1 cellular context compared by ENCODE assay signal in the genomic region with DNA sequence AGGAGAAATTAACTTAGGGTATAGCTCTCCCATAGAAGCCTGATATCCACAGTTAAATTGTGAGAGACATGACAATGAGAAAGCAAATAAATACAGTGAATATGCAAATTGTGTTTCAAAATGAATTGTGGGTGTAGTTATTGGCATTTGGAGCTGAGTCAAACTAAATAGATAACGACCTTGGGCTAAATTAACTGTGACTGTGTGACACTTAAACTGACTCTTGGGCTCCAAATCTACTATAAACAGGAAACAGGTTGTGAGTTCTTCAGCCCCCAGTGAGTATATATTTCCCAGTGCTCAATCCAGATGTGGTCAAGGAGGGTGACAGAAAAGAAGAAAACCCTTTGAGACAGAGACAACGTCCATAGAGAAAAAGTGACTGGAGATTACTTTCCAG.
TF ChIP-seq lines count a peak whose summit lies in the region.

No MANE protein-coding gene starts in this region.

TF ChIP-seq in K562, 482 proteins besides CTCF, POLR2A, EP300 and RAD21 (continued from another document and continues in another):
- TF ChIP-seq, protein P1, sequence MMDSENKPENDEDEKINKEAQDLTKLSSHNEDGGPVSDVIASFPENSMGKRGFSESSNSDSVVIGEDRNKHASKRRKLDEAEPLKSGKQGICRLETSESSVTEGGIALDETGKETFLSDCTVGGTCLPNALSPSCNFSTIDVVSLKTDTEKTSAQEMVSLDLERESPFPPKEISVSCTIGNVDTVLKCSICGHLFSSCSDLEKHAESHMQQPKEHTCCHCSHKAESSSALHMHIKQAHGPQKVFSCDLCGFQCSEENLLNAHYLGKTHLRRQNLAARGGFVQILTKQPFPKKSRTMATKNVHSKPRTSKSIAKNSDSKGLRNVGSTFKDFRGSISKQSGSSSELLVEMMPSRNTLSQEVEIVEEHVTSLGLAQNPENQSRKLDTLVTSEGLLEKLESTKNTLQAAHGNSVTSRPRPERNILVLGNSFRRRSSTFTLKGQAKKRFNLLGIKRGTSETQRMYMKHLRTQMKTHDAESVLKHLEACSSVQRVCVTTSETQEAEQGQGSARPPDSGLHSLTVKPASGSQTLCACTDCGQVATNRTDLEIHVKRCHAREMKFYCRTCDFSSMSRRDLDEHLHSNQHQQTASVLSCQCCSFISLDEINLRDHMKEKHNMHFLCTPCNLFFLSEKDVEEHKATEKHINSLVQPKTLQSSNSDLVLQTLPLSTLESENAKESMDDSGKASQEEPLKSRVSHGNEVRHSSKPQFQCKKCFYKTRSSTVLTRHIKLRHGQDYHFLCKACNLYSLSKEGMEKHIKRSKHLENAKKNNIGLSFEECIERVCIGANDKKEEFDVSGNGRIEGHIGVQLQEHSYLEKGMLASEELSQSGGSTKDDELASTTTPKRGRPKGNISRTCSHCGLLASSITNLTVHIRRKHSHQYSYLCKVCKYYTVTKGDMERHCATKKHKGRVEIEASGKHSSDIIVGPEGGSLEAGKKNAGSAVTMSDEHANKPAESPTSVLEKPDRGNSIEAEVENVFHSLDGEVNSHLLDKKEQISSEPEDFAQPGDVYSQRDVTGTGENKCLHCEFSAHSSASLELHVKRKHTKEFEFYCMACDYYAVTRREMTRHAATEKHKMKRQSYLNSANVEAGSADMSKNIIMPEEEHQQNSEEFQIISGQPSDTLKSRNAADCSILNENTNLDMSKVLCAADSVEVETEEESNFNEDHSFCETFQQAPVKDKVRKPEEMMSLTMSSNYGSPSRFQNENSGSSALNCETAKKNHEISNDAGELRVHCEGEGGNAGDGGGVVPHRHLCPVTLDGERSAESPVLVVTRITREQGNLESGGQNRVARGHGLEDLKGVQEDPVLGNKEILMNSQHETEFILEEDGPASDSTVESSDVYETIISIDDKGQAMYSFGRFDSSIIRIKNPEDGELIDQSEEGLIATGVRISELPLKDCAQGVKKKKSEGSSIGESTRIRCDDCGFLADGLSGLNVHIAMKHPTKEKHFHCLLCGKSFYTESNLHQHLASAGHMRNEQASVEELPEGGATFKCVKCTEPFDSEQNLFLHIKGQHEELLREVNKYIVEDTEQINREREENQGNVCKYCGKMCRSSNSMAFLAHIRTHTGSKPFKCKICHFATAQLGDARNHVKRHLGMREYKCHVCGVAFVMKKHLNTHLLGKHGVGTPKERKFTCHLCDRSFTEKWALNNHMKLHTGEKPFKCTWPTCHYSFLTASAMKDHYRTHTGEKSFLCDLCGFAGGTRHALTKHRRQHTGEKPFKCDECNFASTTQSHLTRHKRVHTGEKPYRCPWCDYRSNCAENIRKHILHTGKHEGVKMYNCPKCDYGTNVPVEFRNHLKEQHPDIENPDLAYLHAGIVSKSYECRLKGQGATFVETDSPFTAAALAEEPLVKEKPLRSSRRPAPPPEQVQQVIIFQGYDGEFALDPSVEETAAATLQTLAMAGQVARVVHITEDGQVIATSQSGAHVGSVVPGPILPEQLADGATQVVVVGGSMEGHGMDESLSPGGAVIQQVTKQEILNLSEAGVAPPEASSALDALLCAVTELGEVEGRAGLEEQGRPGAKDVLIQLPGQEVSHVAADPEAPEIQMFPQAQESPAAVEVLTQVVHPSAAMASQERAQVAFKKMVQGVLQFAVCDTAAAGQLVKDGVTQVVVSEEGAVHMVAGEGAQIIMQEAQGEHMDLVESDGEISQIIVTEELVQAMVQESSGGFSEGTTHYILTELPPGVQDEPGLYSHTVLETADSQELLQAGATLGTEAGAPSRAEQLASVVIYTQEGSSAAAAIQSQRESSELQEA (IDR thresholded peaks at IDR 0.05; ENCODE audit: low read depth), result no peak
- no peak for TF ChIP-seq WHSC1 (IDR thresholded peaks at IDR 0.05; ENCODE audit: low read length)
- TF ChIP-seq ZNF24 (IDR thresholded peaks at IDR 0.05), result no peak
- TF ChIP-seq HNRNPL (IDR thresholded peaks at IDR 0.05; ENCODE audit: low read depth, low read length), result no peak
- TF ChIP-seq ZBTB2 (IDR thresholded peaks at IDR 0.05), result no peak
- peak; percentile 67; the same call in 1 of the 2 replicates for TF ChIP-seq ZNF316 (IDR thresholded peaks at IDR 0.05)
- TF ChIP-seq MXI1 (IDR thresholded peaks at IDR 0.05; ENCODE audit: low read depth, low read length), result no peak
- TF ChIP-seq ZNF274 (IDR thresholded peaks at IDR 0.05; ENCODE audit: borderline replicate concordance, low read depth, low read length), result no peak
- TF ChIP-seq MGA (IDR thresholded peaks at IDR 0.05), result no peak
- TF ChIP-seq ARNT (IDR thresholded peaks at IDR 0.05), result no peak
- no peak; the same call in 1 of the 2 replicates for TF ChIP-seq ZNF592 (IDR thresholded peaks at IDR 0.05)
- TF ChIP-seq PRMT5 (CRISPR knock-in tag; IDR thresholded peaks at IDR 0.05), result no peak
- no peak for TF ChIP-seq CBX2 (IDR thresholded peaks at IDR 0.05; ENCODE audit: insufficient read depth, low read length, poor library complexity, severe bottlenecking)
- TF ChIP-seq TFAM (CRISPR knock-in tag; conservative IDR thresholded peaks at IDR 0.05), result no peak
- TF ChIP-seq, protein P2, sequence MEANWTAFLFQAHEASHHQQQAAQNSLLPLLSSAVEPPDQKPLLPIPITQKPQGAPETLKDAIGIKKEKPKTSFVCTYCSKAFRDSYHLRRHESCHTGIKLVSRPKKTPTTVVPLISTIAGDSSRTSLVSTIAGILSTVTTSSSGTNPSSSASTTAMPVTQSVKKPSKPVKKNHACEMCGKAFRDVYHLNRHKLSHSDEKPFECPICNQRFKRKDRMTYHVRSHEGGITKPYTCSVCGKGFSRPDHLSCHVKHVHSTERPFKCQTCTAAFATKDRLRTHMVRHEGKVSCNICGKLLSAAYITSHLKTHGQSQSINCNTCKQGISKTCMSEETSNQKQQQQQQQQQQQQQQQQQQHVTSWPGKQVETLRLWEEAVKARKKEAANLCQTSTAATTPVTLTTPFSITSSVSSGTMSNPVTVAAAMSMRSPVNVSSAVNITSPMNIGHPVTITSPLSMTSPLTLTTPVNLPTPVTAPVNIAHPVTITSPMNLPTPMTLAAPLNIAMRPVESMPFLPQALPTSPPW (CRISPR knock-in tag; IDR thresholded peaks at IDR 0.05), result peak; percentile 14; the same call in 1 of the 2 replicates
- TF ChIP-seq, protein P3, sequence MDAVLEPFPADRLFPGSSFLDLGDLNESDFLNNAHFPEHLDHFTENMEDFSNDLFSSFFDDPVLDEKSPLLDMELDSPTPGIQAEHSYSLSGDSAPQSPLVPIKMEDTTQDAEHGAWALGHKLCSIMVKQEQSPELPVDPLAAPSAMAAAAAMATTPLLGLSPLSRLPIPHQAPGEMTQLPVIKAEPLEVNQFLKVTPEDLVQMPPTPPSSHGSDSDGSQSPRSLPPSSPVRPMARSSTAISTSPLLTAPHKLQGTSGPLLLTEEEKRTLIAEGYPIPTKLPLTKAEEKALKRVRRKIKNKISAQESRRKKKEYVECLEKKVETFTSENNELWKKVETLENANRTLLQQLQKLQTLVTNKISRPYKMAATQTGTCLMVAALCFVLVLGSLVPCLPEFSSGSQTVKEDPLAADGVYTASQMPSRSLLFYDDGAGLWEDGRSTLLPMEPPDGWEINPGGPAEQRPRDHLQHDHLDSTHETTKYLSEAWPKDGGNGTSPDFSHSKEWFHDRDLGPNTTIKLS (IDR thresholded peaks at IDR 0.05; ENCODE audit: borderline replicate concordance, low read depth), result no peak
- TF ChIP-seq JUN (IDR thresholded peaks at IDR 0.05; ENCODE audit: borderline replicate concordance, low read depth, low read length), result no peak
- TF ChIP-seq JUN (CRISPR knock-in tag; IDR thresholded peaks at IDR 0.05; ENCODE audit: borderline replicate concordance), result no peak
- TF ChIP-seq HEY1 (CRISPR knock-in tag; IDR thresholded peaks at IDR 0.05; ENCODE audit: borderline replicate concordance), result no peak
